Comparison of ENCODE assay signal across 8 cellular contexts in the genomic region with DNA sequence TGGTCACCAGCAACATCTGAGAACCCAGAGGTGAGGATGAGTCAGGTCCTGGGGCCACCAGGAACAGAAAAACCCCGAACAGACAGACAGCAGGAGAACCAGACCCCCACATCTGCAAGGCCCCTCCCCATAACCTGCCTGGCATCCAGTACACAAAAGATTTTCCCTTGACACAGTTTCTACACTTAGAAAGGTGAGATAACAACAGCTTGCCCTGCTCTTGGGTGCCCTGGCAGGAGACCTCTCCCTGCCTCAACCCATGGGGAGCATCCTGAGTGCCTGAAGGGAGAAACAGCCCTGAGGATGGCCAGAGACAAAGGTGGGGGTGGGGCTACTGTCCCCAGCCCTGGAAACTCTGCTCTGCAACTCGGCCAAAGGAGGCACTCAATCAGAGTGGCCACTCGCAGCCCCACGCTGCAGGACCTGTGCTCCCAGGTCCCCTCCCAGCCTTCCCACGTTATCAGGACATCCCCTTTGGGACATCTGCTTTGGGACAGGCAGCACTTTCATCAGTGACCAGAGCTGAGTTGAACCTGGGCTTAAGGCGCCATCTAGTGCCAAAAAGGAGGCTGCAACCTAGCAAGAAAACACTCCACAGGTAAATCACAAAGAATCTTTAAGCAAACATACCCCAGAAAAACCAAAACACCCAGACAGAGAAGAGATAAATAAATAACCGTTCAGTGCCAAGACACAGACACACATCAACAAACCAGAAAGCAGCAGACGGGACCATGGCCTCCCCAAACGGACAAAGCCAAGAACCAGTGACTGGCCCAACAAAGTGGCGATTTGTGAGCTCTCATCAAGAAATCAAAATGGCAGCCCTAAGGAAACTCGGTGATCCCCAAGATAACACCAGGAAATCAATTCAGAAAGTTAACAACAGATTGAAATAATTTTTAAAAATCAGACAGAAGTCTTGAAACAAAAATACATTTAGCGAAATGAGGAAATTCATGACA.
A peak's percentile ranks its signal among the peaks of the same experiment; 100 is the strongest.
DNase-seq lines count a peak whose midpoint lies in the region; ATAC-seq and TF ChIP-seq lines count a peak whose summit lies in the region.

No MANE protein-coding gene starts in this region.

- ATAC-seq in GM21390 (IDR thresholded peaks at IDR 0.05; ENCODE audit: unreplicated experiment) (no peak), HG02642 (IDR thresholded peaks at IDR 0.05; ENCODE audit: poor library complexity, unreplicated experiment) (no peak)

- no peak overlapping the region for H3K9ac ChIP-seq in NT2/D1 (ENCODE audit: insufficient read length, low read depth)

- H3K36me3 ChIP-seq in NT2/D1 (ENCODE audit: insufficient read depth, insufficient read length, low read length), result no peaks in the 10 kb centered on the region

- TF ChIP-seq CTCF in epithelial cell of esophagus (IDR thresholded peaks at IDR 0.05; ENCODE audit: insufficient read depth, low read depth, low read length, missing control alignments), result peak; percentile 46

- H3K4me3 ChIP-seq in NT2/D1 (ENCODE audit: insufficient read length, low read depth) (no peak overlapping the region), epithelial cell of esophagus (ENCODE audit: low read length) (no peak overlapping the region)

- peak; percentile 13 for DNase-seq in stimulated activated CD4-positive, alpha-beta T cell treated with anti-CD3 and anti-CD28 coated beads, Interleukin-1b, Interleukin-23, amount 100 ng/mL, for 48 hours
- DNase-seq in stimulated activated CD4-positive, alpha-beta T cell treated with anti-CD3 and anti-CD28 coated beads, Interleukin-12 subunit alpha, Interleukin-12 subunit beta, amount 100 ng/mL, for 4 hours, result no peak
- DNase-seq in NT2/D1 (ENCODE audit: low read depth, low spot score) (peak; percentile 63), epithelial cell of esophagus (ENCODE audit: low read depth) (peak; percentile 40), amniotic stem cell (lab: John Stamatoyannopoulos, UW) (no peak)
- DNase-seq in effector CD8-positive, alpha-beta T cell (lab: John Stamatoyannopoulos, UW), result no peak

- 0 out of 2 replicates have a peak, but pooled peaks cover 6% of the 10 kb centered on the region for H3K9me3 ChIP-seq in NT2/D1 (ENCODE audit: insufficient read depth, low read length)

- no peaks in the 10 kb centered on the region for H3K4me1 ChIP-seq in NT2/D1 (ENCODE audit: insufficient read depth, insufficient read length)

- H3K27me3 ChIP-seq in NT2/D1 (ENCODE audit: insufficient read depth, insufficient read length), result peaks cover 38% of the 10 kb centered on the region

Comparison
In these comparisons a context has a peak if more than half of its experiments do, and no peak if none do; other contexts are left out.
1. DNase-seq: peak in stimulated activated CD4-positive, alpha-beta T cell treated with anti-CD3 and anti-CD28 coated beads, Interleukin-1b, Interleukin-23, amount 100 ng/mL, for 48 hours (single experiment), NT2/D1 (single experiment) and epithelial cell of esophagus (single experiment); none in stimulated activated CD4-positive, alpha-beta T cell treated with anti-CD3 and anti-CD28 coated beads, Interleukin-12 subunit alpha, Interleukin-12 subunit beta, amount 100 ng/mL, for 4 hours (single experiment), effector CD8-positive, alpha-beta T cell (single experiment) and amniotic stem cell (single experiment).